Comparison of ENCODE assay signal across 8 cellular contexts in the genomic region with DNA sequence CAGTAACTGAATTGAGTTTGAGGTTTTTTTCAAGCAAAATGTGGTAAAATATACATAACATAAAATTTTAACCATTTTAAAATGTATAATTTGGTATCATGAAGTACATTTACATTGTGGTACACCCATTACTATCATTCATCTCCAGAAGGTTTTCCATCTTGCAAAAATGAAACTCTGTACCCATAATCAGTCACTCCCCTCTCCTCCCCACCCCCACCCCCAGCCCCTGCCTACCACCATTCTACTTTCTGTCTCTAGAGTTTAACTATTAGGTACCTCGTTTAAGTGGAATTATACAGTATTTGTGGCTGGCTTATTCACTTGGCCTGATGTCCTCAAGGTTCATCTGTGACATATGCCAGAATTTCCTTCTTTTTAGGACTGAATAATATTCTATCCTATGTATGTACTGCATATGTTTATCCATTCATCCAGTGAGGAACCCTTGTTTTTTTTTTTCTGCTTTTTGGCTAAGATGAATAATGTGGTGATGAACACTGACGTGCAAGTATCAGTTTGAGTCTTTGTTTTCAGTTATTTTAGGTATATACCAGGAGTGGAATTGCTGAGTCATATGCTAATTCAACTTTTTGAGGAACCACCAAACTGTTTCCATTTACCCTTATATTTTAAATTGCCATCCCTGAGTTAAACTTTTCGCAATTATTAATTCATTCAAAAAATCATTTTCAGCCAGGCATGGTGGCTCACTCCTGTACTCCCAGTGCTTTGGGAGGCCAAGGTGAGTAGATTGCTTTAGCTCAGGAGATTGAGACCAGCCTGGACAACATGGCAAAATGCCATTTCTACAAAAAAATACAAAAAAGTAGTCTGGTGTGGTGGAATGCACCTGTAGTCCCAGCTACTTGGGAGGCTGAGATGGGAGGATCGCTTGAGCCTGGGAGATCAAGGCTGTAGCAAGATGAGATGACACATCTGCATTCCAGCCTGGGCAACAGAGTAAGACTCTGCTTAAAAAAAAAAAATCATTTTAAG.
A peak's percentile ranks its signal among the peaks of the same experiment; 100 is the strongest.
DNase-seq lines count a peak whose midpoint lies in the region; ATAC-seq, FAIRE-seq and TF ChIP-seq lines count a peak whose summit lies in the region.

No MANE protein-coding gene starts in this region.

- DNase-seq in GM10266 (ENCODE audit: extremely low spot score) (peak; percentile 41), KBM-7 (peak; percentile 76), astrocyte (ENCODE audit: low read depth) (peak; percentile 70), mesendoderm (no peak), DMS79 treated with DMSO at 0.1 percent for 48 hours (lab: John Stamatoyannopoulos, UW) (no peak), left lung (no peak), cerebellum (ENCODE audit: low spot score) (no peak)

- no peaks in the 10 kb centered on the region for H3K27me3 ChIP-seq in astrocyte (ENCODE audit: insufficient read depth, low read length)
- no peaks in the 10 kb centered on the region for H3K27me3 ChIP-seq in mesendoderm (ENCODE audit: insufficient read depth, low read length, poor library complexity)
- H3K27me3 ChIP-seq in left lung, result no peaks in the 10 kb centered on the region

- no peaks in the 10 kb centered on the region for H3K9me3 Mint-ChIP-seq in astrocyte (ENCODE audit: unreplicated experiment)

- H2AK5ac ChIP-seq in mesendoderm (ENCODE audit: low read length), result no peak overlapping the region

- H3K9me3 ChIP-seq in astrocyte (ENCODE audit: insufficient read depth, low read depth, low read length) (no peaks in the 10 kb centered on the region), left lung (peaks cover 0 to 2% of the 10 kb centered on the region in 2 donors)

- H3K4me2 ChIP-seq in astrocyte (ENCODE audit: low read length) (no peak overlapping the region), mesendoderm (ENCODE audit: low read length) (no peak overlapping the region)

- H3K36me3 Mint-ChIP-seq in astrocyte (ENCODE audit: low read depth, unreplicated experiment), result peaks cover 34% of the 10 kb centered on the region

- H3K4me3 ChIP-seq in astrocyte (ENCODE audit: insufficient read depth, low read depth, low read length) (no peak overlapping the region), mesendoderm (ENCODE audit: low read length) (no peak overlapping the region), left lung (no peak overlapping the region)

- no peaks in the 10 kb centered on the region for H3K79me1 ChIP-seq in mesendoderm (ENCODE audit: low read length)

- intact Hi-C loops in left lung (cut with DNase I), result no loop called here

- no peaks in the 10 kb centered on the region for H3K27me3 Mint-ChIP-seq in astrocyte (ENCODE audit: low read depth, unreplicated experiment)

- H3K27ac Mint-ChIP-seq in astrocyte (ENCODE audit: unreplicated experiment), result peak overlapping the region; percentile 95

- H3K18ac ChIP-seq in mesendoderm (ENCODE audit: low read length), result no peak overlapping the region

- H3K23ac ChIP-seq in mesendoderm (ENCODE audit: low read length), result no peak overlapping the region

- no peaks in the 10 kb centered on the region for H4K20me1 ChIP-seq in astrocyte (ENCODE audit: insufficient read depth, low read length)

- H3K4me3 Mint-ChIP-seq in astrocyte (ENCODE audit: unreplicated experiment), result no peak overlapping the region

- H3K79me2 ChIP-seq in astrocyte (ENCODE audit: insufficient read depth, low read length), result peaks cover 83% of the 10 kb centered on the region
- H3K79me2 ChIP-seq in mesendoderm (ENCODE audit: control insufficient read depth, insufficient read depth, low read length), result no peaks in the 10 kb centered on the region

- peaks cover 60% of the 10 kb centered on the region for H3K4me1 ChIP-seq in astrocyte (ENCODE audit: insufficient read depth, low read length)
- H3K4me1 ChIP-seq in mesendoderm (ENCODE audit: control insufficient read depth, low read depth, low read length), result peaks cover 2% of the 10 kb centered on the region
- peaks cover 7 to 47% of the 10 kb centered on the region in 2 donors for H3K4me1 ChIP-seq in left lung

- no peak overlapping the region for H3K4ac ChIP-seq in mesendoderm (ENCODE audit: low read depth, low read length)

- H2BK15ac ChIP-seq in mesendoderm (replicated peaks; ENCODE audit: low read depth), result no peak overlapping the region

- H3K27ac ChIP-seq in astrocyte (ENCODE audit: low read depth, low read length) (peak overlapping the region; percentile 99), mesendoderm (ENCODE audit: low read depth, low read length) (no peak overlapping the region), left lung (no peak overlapping the region)

- H3K4me1 Mint-ChIP-seq in astrocyte (ENCODE audit: low read depth, unreplicated experiment), result peaks cover 61% of the 10 kb centered on the region

- TF ChIP-seq CTCF in GM10266 (IDR thresholded peaks at IDR 0.05; ENCODE audit: control insufficient read depth, insufficient read depth, low read depth, missing control alignments), result no peak
- no peak for TF ChIP-seq CTCF in astrocyte (IDR thresholded peaks at IDR 0.05; ENCODE audit: insufficient read depth, low read depth, low read length)
- no peak for TF ChIP-seq CTCF in left lung (IDR thresholded peaks at IDR 0.05)

- H3K36me3 ChIP-seq in astrocyte (ENCODE audit: insufficient read depth, low read length) (peaks cover 43% of the 10 kb centered on the region), mesendoderm (ENCODE audit: control insufficient read depth, insufficient read depth, low read length) (no peaks in the 10 kb centered on the region), left lung (no peaks in the 10 kb centered on the region)

- no peak overlapping the region for H2AFZ ChIP-seq in astrocyte (ENCODE audit: low read depth, low read length)

- no peak overlapping the region for H2BK5ac ChIP-seq in mesendoderm (ENCODE audit: low read length)

- ATAC-seq in GM21529 (IDR thresholded peaks at IDR 0.05; ENCODE audit: unreplicated experiment) (peak; percentile 91), left lung (no peak)

- H3K56ac ChIP-seq in mesendoderm (ENCODE audit: low read length), result no peak overlapping the region

- no peak overlapping the region for H4K5ac ChIP-seq in mesendoderm (ENCODE audit: low read length)

- no peak overlapping the region for H2BK120ac ChIP-seq in mesendoderm (ENCODE audit: low read depth, low read length)

- in situ Hi-C loops in KBM-7 (cut with MboI; ENCODE audit: low pct_unique_long_range_greater_than_20kb, low sequenced_read_pairs), result no loop called here

- no CpG with 5 or more reads among the region's 4 CpGs for WGBS in mesendoderm (ENCODE audit: extremely low coverage, insufficient coverage, low lambda C conversion rate)

- H4K8ac ChIP-seq in mesendoderm (ENCODE audit: low read depth, low read length), result no peak overlapping the region

- no peak for FAIRE-seq in astrocyte (lab: Jason Lieb, UNC)

- peak overlapping the region; percentile 85 for H3K9ac ChIP-seq in astrocyte (ENCODE audit: low read length)
- H3K9ac ChIP-seq in mesendoderm (ENCODE audit: low read length), result no peak overlapping the region

Comparison
In these comparisons a context has a peak if more than half of its experiments do, and no peak if none do; other contexts are left out.
1. DNase-seq: peak in GM10266 (single experiment), KBM-7 (single experiment) and astrocyte (single experiment); none in mesendoderm (single experiment), DMS79 treated with DMSO at 0.1 percent for 48 hours (single experiment), left lung (0 of 2) and cerebellum (single experiment).